In genomic region chr7:25515876-25516275, GRCh38 we compare ENCODE assay signal across 16 cellular contexts.
"Had no signal": no experiment of that assay in that cellular context is flagged by ENCODE, and none has a peak within 500 bp of the region (broad histone marks: within the 10 kb centered on the region; RNA-seq: fewer than 3 reads in every experiment).

No MANE protein-coding gene starts in this region.

- H3K36me3 ChIP-seq: brain microvascular endothelial cell, right lobe of liver had no signal

- DNase-seq: activated CD4-positive, alpha-beta memory T cell treated with anti-CD3 and anti-CD28 coated beads, Interleukin-2, amount 10 ng/mL, durations not matched to agents 7 days and 5 days; activated CD4-positive, CD25-positive, alpha-beta regulatory T cell; activated CD8-positive, alpha-beta memory T cell treated with anti-CD3 and anti-CD28 coated beads, Interleukin-2, amount 50 U/mL, for 48 hours; amygdala; brain microvascular endothelial cell; dermis blood vessel endothelial cell; glutamatergic neuron; left cardiac atrium; naive thymus-derived CD4-positive, alpha-beta T cell; right lobe of liver; stimulated activated CD4-positive, alpha-beta T cell treated with anti-CD3 and anti-CD28 coated beads, Interleukin-2, amount 100 ng/mL, for 48 hours; testis had no signal

- H3K27me3 Mint-ChIP-seq: activated CD4-positive, alpha-beta memory T cell treated with anti-CD3 and anti-CD28 coated beads, Interleukin-2, amount 10 ng/mL, durations not matched to agents 7 days and 5 days; activated naive CD4-positive, alpha-beta T cell treated with anti-CD3 and anti-CD28 coated beads, Interleukin-2, amount 50 U/mL, for 24 hours; naive thymus-derived CD4-positive, alpha-beta T cell; progenitor cell of endocrine pancreas; stimulated activated naive CD8-positive, alpha-beta T cell treated with anti-CD3 and anti-CD28 coated beads, Interleukin-15, Interleukin-2, amounts not matched to agents 100 ng/mL and 50 ng/mL, for 24 hours had no signal

- H3K4me1 ChIP-seq: right lobe of liver, testis had no signal

- ATAC-seq: left cardiac atrium; naive thymus-derived CD4-positive, alpha-beta T cell; right lobe of liver had no signal

- H3K4me3 ChIP-seq: lung, right lobe of liver, testis had no signal

- H3K4me3 Mint-ChIP-seq: activated CD4-positive, alpha-beta memory T cell treated with anti-CD3 and anti-CD28 coated beads, Interleukin-2, amount 10 ng/mL, durations not matched to agents 7 days and 5 days; activated naive CD4-positive, alpha-beta T cell treated with anti-CD3 and anti-CD28 coated beads, Interleukin-2, amount 50 U/mL, for 24 hours; naive thymus-derived CD4-positive, alpha-beta T cell; stimulated activated naive CD8-positive, alpha-beta T cell treated with anti-CD3 and anti-CD28 coated beads, Interleukin-15, Interleukin-2, amounts not matched to agents 100 ng/mL and 50 ng/mL, for 24 hours had no signal

- H3K27ac ChIP-seq: brain microvascular endothelial cell, right lobe of liver, testis had no signal

- H3K36me3 Mint-ChIP-seq: activated naive CD4-positive, alpha-beta T cell treated with anti-CD3 and anti-CD28 coated beads, Interleukin-2, amount 50 U/mL, for 24 hours had no signal

- H3K27ac Mint-ChIP-seq: activated CD4-positive, alpha-beta memory T cell treated with anti-CD3 and anti-CD28 coated beads, Interleukin-2, amount 10 ng/mL, durations not matched to agents 7 days and 5 days; activated naive CD4-positive, alpha-beta T cell treated with anti-CD3 and anti-CD28 coated beads, Interleukin-2, amount 50 U/mL, for 24 hours; progenitor cell of endocrine pancreas; stimulated activated naive CD8-positive, alpha-beta T cell treated with anti-CD3 and anti-CD28 coated beads, Interleukin-15, Interleukin-2, amounts not matched to agents 100 ng/mL and 50 ng/mL, for 24 hours had no signal

- H3K9me3 ChIP-seq: right lobe of liver, testis had no signal

- H3K9me3 Mint-ChIP-seq: activated CD4-positive, alpha-beta memory T cell treated with anti-CD3 and anti-CD28 coated beads, Interleukin-2, amount 10 ng/mL, durations not matched to agents 7 days and 5 days; activated naive CD4-positive, alpha-beta T cell treated with anti-CD3 and anti-CD28 coated beads, Interleukin-2, amount 50 U/mL, for 24 hours; stimulated activated naive CD8-positive, alpha-beta T cell treated with anti-CD3 and anti-CD28 coated beads, Interleukin-15, Interleukin-2, amounts not matched to agents 100 ng/mL and 50 ng/mL, for 24 hours had no signal

- H3K27me3 ChIP-seq: brain microvascular endothelial cell, right lobe of liver, testis had no signal
